ENCODE assay signal across 1 cellular context in the genomic region with DNA sequence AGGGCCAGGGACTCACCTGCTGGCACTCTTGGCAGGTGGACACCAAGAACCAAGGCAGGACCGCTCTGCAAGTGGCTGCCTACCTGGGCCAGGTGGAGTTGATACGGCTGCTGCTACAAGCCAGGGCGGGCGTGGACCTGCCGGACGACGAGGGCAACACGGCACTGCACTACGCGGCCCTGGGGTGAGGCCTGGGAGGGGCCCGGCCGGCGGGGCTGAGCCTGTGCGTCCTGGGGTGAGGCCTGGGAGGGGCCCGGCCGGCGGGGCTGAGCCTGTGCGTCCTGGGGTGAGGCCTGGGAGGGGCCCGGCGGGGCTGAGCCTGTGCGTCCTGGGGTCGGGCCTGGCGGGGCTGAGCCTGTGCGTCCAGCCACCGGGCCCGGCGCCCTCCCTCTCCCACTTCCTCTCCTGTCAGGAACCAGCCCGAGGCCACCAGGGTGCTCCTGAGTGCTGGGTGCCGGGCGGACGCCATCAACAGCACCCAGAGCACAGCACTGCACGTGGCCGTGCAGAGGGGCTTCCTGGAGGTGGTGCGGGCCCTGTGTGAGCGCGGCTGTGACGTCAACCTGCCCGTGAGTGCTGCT.
TF ChIP-seq lines count a peak whose summit lies in the region.

No MANE protein-coding gene starts in this region.

TF ChIP-seq in K562, 482 proteins besides CTCF, POLR2A, EP300 and RAD21:
- TF ChIP-seq, protein P1, sequence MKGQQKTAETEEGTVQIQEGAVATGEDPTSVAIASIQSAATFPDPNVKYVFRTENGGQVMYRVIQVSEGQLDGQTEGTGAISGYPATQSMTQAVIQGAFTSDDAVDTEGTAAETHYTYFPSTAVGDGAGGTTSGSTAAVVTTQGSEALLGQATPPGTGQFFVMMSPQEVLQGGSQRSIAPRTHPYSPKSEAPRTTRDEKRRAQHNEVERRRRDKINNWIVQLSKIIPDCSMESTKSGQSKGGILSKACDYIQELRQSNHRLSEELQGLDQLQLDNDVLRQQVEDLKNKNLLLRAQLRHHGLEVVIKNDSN (CRISPR knock-in tag; IDR thresholded peaks at IDR 0.05), result no peak
